1 cellular context compared by ENCODE assay signal in the genomic region with DNA sequence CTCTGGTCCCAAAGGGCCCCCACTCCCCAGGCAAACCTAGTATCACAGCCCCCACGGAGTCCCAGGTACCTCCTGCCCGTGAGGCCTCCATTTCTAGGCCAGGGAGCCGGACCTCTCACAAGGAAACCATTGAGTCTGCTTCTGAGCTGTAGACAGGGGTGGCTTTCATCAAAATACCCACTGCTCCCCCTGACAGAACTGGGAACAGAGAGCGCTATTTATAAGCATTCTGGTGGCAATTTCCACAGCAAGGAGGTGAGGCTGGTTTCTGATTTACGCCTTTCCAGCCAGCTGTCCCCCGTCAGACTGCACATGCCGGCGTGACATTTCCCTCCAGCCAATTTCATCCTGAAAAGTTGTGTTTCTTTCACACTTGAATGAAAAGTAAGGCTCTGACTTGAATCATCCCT.
TF ChIP-seq lines count a peak whose summit lies in the region.

No MANE protein-coding gene starts in this region.

TF ChIP-seq in K562, 482 proteins besides CTCF, POLR2A, EP300 and RAD21:
- TF ChIP-seq, protein P1, sequence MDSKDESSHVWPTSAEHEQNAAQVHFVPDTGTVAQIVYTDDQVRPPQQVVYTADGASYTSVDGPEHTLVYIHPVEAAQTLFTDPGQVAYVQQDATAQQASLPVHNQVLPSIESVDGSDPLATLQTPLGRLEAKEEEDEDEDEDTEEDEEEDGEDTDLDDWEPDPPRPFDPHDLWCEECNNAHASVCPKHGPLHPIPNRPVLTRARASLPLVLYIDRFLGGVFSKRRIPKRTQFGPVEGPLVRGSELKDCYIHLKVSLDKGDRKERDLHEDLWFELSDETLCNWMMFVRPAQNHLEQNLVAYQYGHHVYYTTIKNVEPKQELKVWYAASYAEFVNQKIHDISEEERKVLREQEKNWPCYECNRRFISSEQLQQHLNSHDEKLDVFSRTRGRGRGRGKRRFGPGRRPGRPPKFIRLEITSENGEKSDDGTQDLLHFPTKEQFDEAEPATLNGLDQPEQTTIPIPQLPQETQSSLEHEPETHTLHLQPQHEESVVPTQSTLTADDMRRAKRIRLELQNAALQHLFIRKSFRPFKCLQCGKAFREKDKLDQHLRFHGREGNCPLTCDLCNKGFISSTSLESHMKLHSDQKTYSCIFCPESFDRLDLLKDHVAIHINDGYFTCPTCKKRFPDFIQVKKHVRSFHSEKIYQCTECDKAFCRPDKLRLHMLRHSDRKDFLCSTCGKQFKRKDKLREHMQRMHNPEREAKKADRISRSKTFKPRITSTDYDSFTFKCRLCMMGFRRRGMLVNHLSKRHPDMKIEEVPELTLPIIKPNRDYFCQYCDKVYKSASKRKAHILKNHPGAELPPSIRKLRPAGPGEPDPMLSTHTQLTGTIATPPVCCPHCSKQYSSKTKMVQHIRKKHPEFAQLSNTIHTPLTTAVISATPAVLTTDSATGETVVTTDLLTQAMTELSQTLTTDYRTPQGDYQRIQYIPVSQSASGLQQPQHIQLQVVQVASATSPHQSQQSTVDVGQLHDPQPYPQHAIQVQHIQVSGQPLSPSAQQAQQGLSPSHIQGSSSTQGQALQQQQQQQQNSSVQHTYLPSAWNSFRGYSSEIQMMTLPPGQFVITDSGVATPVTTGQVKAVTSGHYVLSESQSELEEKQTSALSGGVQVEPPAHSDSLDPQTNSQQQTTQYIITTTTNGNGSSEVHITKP (IDR thresholded peaks at IDR 0.05; ENCODE audit: partially characterized antibody), result peak; percentile 79
- TF ChIP-seq NFE2L1 (tag; IDR thresholded peaks at IDR 0.05; ENCODE audit: borderline replicate concordance, low read depth), result no peak
